In genomic region chr7:73005356-73005692, GRCh38 we compare ENCODE assay signal across 9 cellular contexts. TPM values are rescaled to one million over a fixed set of nuclear protein-coding genes. Genes with fewer than 3 reads are reported as not detected.
A peak's percentile ranks its signal among the peaks of the same experiment; 100 is the strongest.
DNase-seq lines count a peak whose midpoint lies in the region; ATAC-seq and TF ChIP-seq lines count a peak whose summit lies in the region.
"Not testable (repeated sequence)": the region's sequence is repeated elsewhere in the genome, so short reads cannot be mapped to it uniquely, and the experiment has no call there.
"Had no signal": no experiment of that assay in that cellular context is flagged by ENCODE, and none has a peak within 500 bp of the region (broad histone marks: within the 10 kb centered on the region; RNA-seq: fewer than 3 reads in every experiment).

No MANE protein-coding gene starts in this region.

- TF ChIP-seq CTCF in astrocyte of the spinal cord (IDR thresholded peaks at IDR 0.05; ENCODE audit: low read depth, low read length); right atrium auricular region (IDR thresholded peaks at IDR 0.05); ovary (IDR thresholded peaks at IDR 0.05): not testable (repeated sequence)

- 0% methylated on average over 15 to 17 of the region's 30 CpGs; no CpG with 5 or more reads in 1 of the 3 donors for WGBS in ovary, 3 donors

- ATAC-seq in GM21786 (IDR thresholded peaks at IDR 0.05; ENCODE audit: unreplicated experiment) (peak; percentile 78), HG03469 (IDR thresholded peaks at IDR 0.05; ENCODE audit: unreplicated experiment) (peak; percentile 38)

- H3K27ac ChIP-seq in right atrium auricular region (peak overlapping the region; percentile 89 to 91), ovary (peak overlapping the region in 1 of 2 donors; percentile 72)

- H3K36me3 ChIP-seq in ES-I3 (ENCODE audit: insufficient read depth, low read length); right atrium auricular region; ovary: not testable (repeated sequence)

- TF ChIP-seq POLR2A in ovary (IDR thresholded peaks at IDR 0.05): not testable (repeated sequence)

- TF ChIP-seq EP300 in ovary (IDR thresholded peaks at IDR 0.05): not testable (repeated sequence)

- H3K9me3 ChIP-seq in ES-I3 (ENCODE audit: control insufficient read depth, insufficient read depth, low read length); right atrium auricular region; ovary: not testable (repeated sequence)

- intact Hi-C loops in ovary (cut with DNase I): not testable (repeated sequence)

- H3K27me3 ChIP-seq in right atrium auricular region, ovary: not testable (repeated sequence)

- in situ Hi-C loops in astrocyte of the spinal cord (cut with HindIII; ENCODE audit: low sequenced_read_pairs): not testable (repeated sequence)

- H3K4me1 ChIP-seq in ES-I3 (ENCODE audit: insufficient read depth, low read length); right atrium auricular region; ovary (ENCODE audit: insufficient read depth): not testable (repeated sequence)

- H3K9ac ChIP-seq in ES-I3 (ENCODE audit: low read depth, low read length): peak overlapping the region; percentile 48; the same call in 1 of the 2 replicates

- peak; percentile 56 for DNase-seq in activated CD4-positive, alpha-beta T cell treated with anti-CD3 and anti-CD28 coated beads for 1 hour
- not testable (repeated sequence) for DNase-seq in astrocyte of the spinal cord (ENCODE audit: low read depth, low spot score)
- peak; percentile 73 for DNase-seq in right atrium auricular region (ENCODE audit: low spot score)
- peak; percentile 69 to 82 (median 77) for DNase-seq in ovary
- DNase-seq in stimulated activated CD8-positive, alpha-beta memory T cell treated with anti-CD3 and anti-CD28 coated beads, Interleukin-7, amount 100 ng/mL, for 24 hours (ENCODE audit: low read depth): peak; percentile 39

- H3K4me3 ChIP-seq in astrocyte of the spinal cord (ENCODE audit: low read depth, low read length) (peak overlapping the region; percentile 60), right atrium auricular region (peak overlapping the region; percentile 59 to 66), ovary (peak overlapping the region; percentile 77)

RNA-seq across cellular contexts. Expression of gene SPDYE8, which starts 24.2 kb away (rescaled TPM):
- not detected for total RNA-seq in right atrium auricular region
- total RNA-seq in ovary: not detected
- polyA plus RNA-seq in ovary: under 1 TPM in 1 of 2 donors, not detected in 1; 0.10 TPM
- total RNA-seq: HT-29 had no signal

RNA-seq across cellular contexts. Expression of gene TRIM74, which starts 36.1 kb away (rescaled TPM):
- total RNA-seq in right atrium auricular region (not detected), ovary (1 to 10 TPM in 1 of 7 donors, under 1 TPM in 6; 0.23 to 1.2 (median 0.60) TPM)
- under 1 TPM in 1 of 2 donors, not detected in 1; 0.63 TPM for polyA plus RNA-seq in ovary
- total RNA-seq: HT-29 had no signal

RNA-seq across cellular contexts. Expression of gene SPDYE11, which starts 52.4 kb away (rescaled TPM):
- total RNA-seq in right atrium auricular region (not detected), ovary (not detected)
- polyA plus RNA-seq in ovary: under 1 TPM in 1 of 2 donors, not detected in 1; 0.11 TPM
- total RNA-seq: HT-29 had no signal
